ENCODE assay signal across 17 cellular contexts in the genomic region with DNA sequence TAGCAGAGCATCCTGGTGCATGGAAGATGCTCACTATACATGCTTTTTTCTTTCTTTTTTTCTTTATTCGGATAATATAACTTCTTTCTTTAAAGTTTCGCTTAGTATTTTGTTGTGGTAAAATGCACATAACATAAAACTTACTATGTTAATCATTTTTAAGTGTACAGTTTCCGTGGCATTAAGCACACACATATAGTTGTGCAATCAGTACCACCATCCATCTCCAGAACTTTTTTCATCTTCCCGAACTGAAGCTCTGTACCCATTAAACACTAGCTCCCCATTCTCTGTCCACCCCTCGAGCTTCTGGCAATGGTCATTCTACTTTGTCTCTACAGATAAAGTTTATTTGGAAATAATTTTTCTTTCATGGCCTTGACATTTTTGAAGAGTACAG. TPM values are rescaled to one million over a fixed set of nuclear protein-coding genes. Genes with fewer than 3 reads are reported as not detected.
DNase-seq lines count a peak whose midpoint lies in the region; ATAC-seq and TF ChIP-seq lines count a peak whose summit lies in the region.
"Had no signal": no experiment of that assay in that cellular context is flagged by ENCODE, and none has a peak within 500 bp of the region (broad histone marks: within the 10 kb centered on the region; RNA-seq: fewer than 3 reads in every experiment).

No MANE protein-coding gene starts in this region.

- H3K36me3 ChIP-seq in OCI-LY3 (replicated peaks; ENCODE audit: low read depth, low read length) (peaks cover 19% of the 10 kb centered on the region), adrenal gland (replicated peaks in 1 of 2) (peaks cover 0 to 13% of the 10 kb centered on the region in 2 donors), neural progenitor cell (no peaks in the 10 kb centered on the region), GM23338 (ENCODE audit: insufficient read depth) (0 out of 2 replicates have a peak, but pooled peaks cover 9% of the 10 kb centered on the region), gastrocnemius medialis (peaks cover 0 to 16% of the 10 kb centered on the region in 2 donors)

- no peak overlapping the region for H3K27ac ChIP-seq in OCI-LY3 (ENCODE audit: low read length)
- peak overlapping the region in 4 of 5 donors; percentile 51 to 98 (median 94) for H3K27ac ChIP-seq in adrenal gland
- H3K27ac ChIP-seq in neural progenitor cell = no peak overlapping the region
- H3K27ac ChIP-seq in GM23338 (ENCODE audit: low read depth) = no peak overlapping the region
- peak overlapping the region in 1 of 4 donors; percentile 96 for H3K27ac ChIP-seq in gastrocnemius medialis

- POLR2A ChIA-PET in activated CD4-positive, alpha-beta memory T cell treated with anti-CD3 and anti-CD28 coated beads for 36 hours (lab: Charles Lee) = interaction anchor here (2.8 kb wide), 1 partner anchor 43 kb away, joined by 24 read pairs; a partner anchor contains a TSS
- POLR2A ChIA-PET in activated CD4-positive, alpha-beta memory T cell treated with anti-CD3 and anti-CD28 coated beads, Interleukin-2, amount 10 ng/mL, durations not matched to agents 7 days and 5 days (lab: Charles Lee) = interaction anchor here (0.8 to 3.5 kb wide), 7 partner anchors 12 to 97 kb away, joined by 3 to 54 read pairs (median 7); a partner anchor contains a TSS

- H3K27ac Mint-ChIP-seq in activated CD4-positive, alpha-beta memory T cell treated with anti-CD3 and anti-CD28 coated beads for 36 hours = peak overlapping the region; percentile 99
- H3K27ac Mint-ChIP-seq in activated CD4-positive, alpha-beta memory T cell treated with anti-CD3 and anti-CD28 coated beads, Interleukin-2, amount 10 ng/mL, durations not matched to agents 7 days and 5 days = no peak overlapping the region
- H3K27ac Mint-ChIP-seq in neural progenitor cell = no peak overlapping the region
- no peak overlapping the region for H3K27ac Mint-ChIP-seq in GM23338

- H3K9me3 ChIP-seq in OCI-LY3 (ENCODE audit: insufficient read depth, low read length) (no peaks in the 10 kb centered on the region), adrenal gland (replicated peaks in 1 of 3) (no peaks in the 10 kb centered on the region), neural progenitor cell (ENCODE audit: low read depth) (no peaks in the 10 kb centered on the region), gastrocnemius medialis (no peaks in the 10 kb centered on the region)
- H3K9me3 ChIP-seq: spleen had no signal

- H3K4me1 ChIP-seq in OCI-LY3 (ENCODE audit: low read length) = peaks cover 8% of the 10 kb centered on the region
- peaks cover 19 to 52% of the 10 kb centered on the region in 2 donors for H3K4me1 ChIP-seq in adrenal gland (replicated peaks in 1 of 2)
- peaks cover 7% of the 10 kb centered on the region for H3K4me1 ChIP-seq in neural progenitor cell
- peaks cover 5% of the 10 kb centered on the region; the same call in 1 of the 2 replicates for H3K4me1 ChIP-seq in GM23338 (ENCODE audit: insufficient read depth)
- H3K4me1 ChIP-seq in gastrocnemius medialis = peaks cover 7 to 11% of the 10 kb centered on the region in 2 donors

- CTCF ChIA-PET in activated CD4-positive, alpha-beta memory T cell treated with anti-CD3 and anti-CD28 coated beads for 36 hours (lab: Charles Lee) = interaction anchor here (1.4 kb wide), 1 partner anchor 41 kb away, joined by 3 read pairs; no protein-coding TSS in a partner anchor
- CTCF ChIA-PET in activated CD4-positive, alpha-beta memory T cell treated with anti-CD3 and anti-CD28 coated beads, Interleukin-2, amount 10 ng/mL, durations not matched to agents 7 days and 5 days (lab: Charles Lee) = interaction anchor here (0.6 to 3.6 kb wide), 5 partner anchors 36 to 137 kb away, joined by 3 to 29 read pairs (median 3); a partner anchor contains a TSS

- in situ Hi-C loops in gastrocnemius medialis (cut with MboI; ENCODE audit: low sequenced_read_pairs in 4 of 4) = no loop called here

- ATAC-seq in GM23338 (no peak), gastrocnemius medialis (no peak), HG02884 (IDR thresholded peaks at IDR 0.05; ENCODE audit: unreplicated experiment) (no peak)

- no peaks in the 10 kb centered on the region for H3K27me3 Mint-ChIP-seq in activated CD4-positive, alpha-beta memory T cell treated with anti-CD3 and anti-CD28 coated beads for 36 hours
- no peaks in the 10 kb centered on the region for H3K27me3 Mint-ChIP-seq in activated CD4-positive, alpha-beta memory T cell treated with anti-CD3 and anti-CD28 coated beads, Interleukin-2, amount 10 ng/mL, durations not matched to agents 7 days and 5 days
- peaks cover 11% of the 10 kb centered on the region for H3K27me3 Mint-ChIP-seq in neural progenitor cell (ENCODE audit: insufficient read depth, low read depth)
- H3K27me3 Mint-ChIP-seq in GM23338 (ENCODE audit: insufficient read depth, low read depth, poor library complexity) = peaks cover 11% of the 10 kb centered on the region
- H3K27me3 Mint-ChIP-seq: progenitor cell of endocrine pancreas, type B pancreatic cell had no signal

- H3K27me3 ChIP-seq in OCI-LY3 (ENCODE audit: low read depth, low read length) (no peaks in the 10 kb centered on the region), adrenal gland (no peaks in the 10 kb centered on the region), neural progenitor cell (no peaks in the 10 kb centered on the region), GM23338 (ENCODE audit: insufficient read depth) (no peaks in the 10 kb centered on the region), gastrocnemius medialis (no peaks in the 10 kb centered on the region)
- H3K27me3 ChIP-seq: spleen had no signal

- no peak for DNase-seq in activated CD4-positive, alpha-beta memory T cell treated with anti-CD3 and anti-CD28 coated beads for 36 hours
- no peak for DNase-seq in activated CD4-positive, alpha-beta memory T cell treated with anti-CD3 and anti-CD28 coated beads, Interleukin-2, amount 10 ng/mL, durations not matched to agents 7 days and 5 days
- peak in 2 of 7 donors; percentile 26 to 49 for DNase-seq in adrenal gland
- no peak for DNase-seq in neural progenitor cell (ENCODE audit: low spot score)
- DNase-seq in GM23338 (ENCODE audit: low spot score) = no peak
- no peak for DNase-seq in gastrocnemius medialis
- DNase-seq: amygdala; effector CD8-positive, alpha-beta T cell; left cardiac atrium; NCI-H524 treated with DMSO at 0.1 percent for 48 hours had no signal

- H3K9me2 ChIP-seq in GM23338 (ENCODE audit: insufficient read depth) = no peaks in the 10 kb centered on the region

- peak overlapping the region; percentile 99 for H3K4me3 Mint-ChIP-seq in activated CD4-positive, alpha-beta memory T cell treated with anti-CD3 and anti-CD28 coated beads for 36 hours
- no peak overlapping the region for H3K4me3 Mint-ChIP-seq in activated CD4-positive, alpha-beta memory T cell treated with anti-CD3 and anti-CD28 coated beads, Interleukin-2, amount 10 ng/mL, durations not matched to agents 7 days and 5 days
- H3K4me3 Mint-ChIP-seq in neural progenitor cell = peak overlapping the region; percentile 98
- no peak overlapping the region; the same call in 2 of the 3 replicates for H3K4me3 Mint-ChIP-seq in GM23338

- H3K4me2 ChIP-seq in OCI-LY3 (ENCODE audit: low read length) (0 out of 2 replicates have a peak overlapping the region, but pooled peaks have one; percentile 80), neural progenitor cell (no peak overlapping the region), GM23338 (no peak overlapping the region)

- H3K9me3 Mint-ChIP-seq in activated CD4-positive, alpha-beta memory T cell treated with anti-CD3 and anti-CD28 coated beads for 36 hours = no peaks in the 10 kb centered on the region
- H3K9me3 Mint-ChIP-seq in activated CD4-positive, alpha-beta memory T cell treated with anti-CD3 and anti-CD28 coated beads, Interleukin-2, amount 10 ng/mL, durations not matched to agents 7 days and 5 days = no peaks in the 10 kb centered on the region
- H3K9me3 Mint-ChIP-seq in neural progenitor cell = no peaks in the 10 kb centered on the region
- no peaks in the 10 kb centered on the region for H3K9me3 Mint-ChIP-seq in GM23338
- H3K9me3 Mint-ChIP-seq: type B pancreatic cell had no signal

- TF ChIP-seq POLR2A in adrenal gland (IDR thresholded peaks at IDR 0.05) = no peak
- no peak for TF ChIP-seq POLR2A in gastrocnemius medialis (IDR thresholded peaks at IDR 0.05)

- H3K9ac ChIP-seq in OCI-LY3 (ENCODE audit: low read length) = no peak overlapping the region
- no peak overlapping the region for H3K9ac ChIP-seq in neural progenitor cell

- WGBS in adrenal gland, 4 donors = 48 to 52% (median 50%) methylated on average over 5 of the region's 5 CpGs

- H2AFZ ChIP-seq in OCI-LY3 (ENCODE audit: low read depth, low read length) = no peak overlapping the region; the same call in 1 of the 2 replicates
- no peak overlapping the region for H2AFZ ChIP-seq in neural progenitor cell (replicated peaks)
- no peak overlapping the region for H2AFZ ChIP-seq in GM23338

- H3K36me3 Mint-ChIP-seq in activated CD4-positive, alpha-beta memory T cell treated with anti-CD3 and anti-CD28 coated beads for 36 hours = peaks cover 27% of the 10 kb centered on the region
- peaks cover 26% of the 10 kb centered on the region for H3K36me3 Mint-ChIP-seq in activated CD4-positive, alpha-beta memory T cell treated with anti-CD3 and anti-CD28 coated beads, Interleukin-2, amount 10 ng/mL, durations not matched to agents 7 days and 5 days (ENCODE audit: low read depth)
- H3K36me3 Mint-ChIP-seq in neural progenitor cell = peaks cover 19% of the 10 kb centered on the region
- peaks cover 29% of the 10 kb centered on the region for H3K36me3 Mint-ChIP-seq in GM23338 (ENCODE audit: low read depth)

- H3F3A ChIP-seq in neural progenitor cell (ENCODE audit: low read depth) (peaks cover 8% of the 10 kb centered on the region), GM23338 (replicated peaks; ENCODE audit: low read depth) (peaks cover 9% of the 10 kb centered on the region; the same call in 1 of the 2 replicates)

- H3K79me2 ChIP-seq in OCI-LY3 (ENCODE audit: low read length) (peaks cover 39% of the 10 kb centered on the region), neural progenitor cell (ENCODE audit: low read depth) (peaks cover 38% of the 10 kb centered on the region), GM23338 (replicated peaks; ENCODE audit: insufficient read depth) (peaks cover 17% of the 10 kb centered on the region)

- intact Hi-C loops in activated CD4-positive, alpha-beta memory T cell treated with anti-CD3 and anti-CD28 coated beads for 36 hours (cut with micrococcal nuclease) = no loop called here
- intact Hi-C loops in adrenal gland (cut with DNase I) (no loop called here), gastrocnemius medialis (cut with DNase I; ENCODE audit: low total_unique reads) (no loop called here)

- H3K4me3 ChIP-seq in OCI-LY3 (ENCODE audit: low read length) (peak overlapping the region; percentile 92; the same call in 1 of the 2 replicates), adrenal gland (no peak overlapping the region), neural progenitor cell (no peak overlapping the region), GM23338 (no peak overlapping the region), gastrocnemius medialis (no peak overlapping the region)

- H4K20me1 ChIP-seq in OCI-LY3 (ENCODE audit: insufficient read depth, low read length) (peaks cover 9% of the 10 kb centered on the region; the same call in 1 of the 2 replicates), neural progenitor cell (ENCODE audit: low read depth) (peaks cover 19% of the 10 kb centered on the region), GM23338 (replicated peaks; ENCODE audit: insufficient read depth) (peaks cover 4% of the 10 kb centered on the region; the same call in 1 of the 2 replicates)

- TF ChIP-seq CTCF in OCI-LY3 (IDR thresholded peaks at IDR 0.05; ENCODE audit: low read depth, low read length) = no peak
- no peak for TF ChIP-seq CTCF in adrenal gland (IDR thresholded peaks at IDR 0.05)
- TF ChIP-seq CTCF in neural progenitor cell (IDR thresholded peaks at IDR 0.05) = no peak
- no peak for TF ChIP-seq CTCF in GM23338 (conservative IDR thresholded peaks at IDR 0.05; ENCODE audit: low read depth in 2 of 2)
- TF ChIP-seq CTCF in gastrocnemius medialis (IDR thresholded peaks at IDR 0.05 in 4 of 5, conservative IDR thresholded peaks at IDR 0.05 in 1 of 5) = no peak

- peaks cover 24% of the 10 kb centered on the region for H3K4me1 Mint-ChIP-seq in activated CD4-positive, alpha-beta memory T cell treated with anti-CD3 and anti-CD28 coated beads for 36 hours (ENCODE audit: low read depth)
- H3K4me1 Mint-ChIP-seq in activated CD4-positive, alpha-beta memory T cell treated with anti-CD3 and anti-CD28 coated beads, Interleukin-2, amount 10 ng/mL, durations not matched to agents 7 days and 5 days = peaks cover 30% of the 10 kb centered on the region
- H3K4me1 Mint-ChIP-seq in neural progenitor cell = peaks cover 15% of the 10 kb centered on the region
- peaks cover 12% of the 10 kb centered on the region for H3K4me1 Mint-ChIP-seq in GM23338

RNA-seq across cellular contexts. Expression of a gene that starts 1.0 kb away (rescaled TPM):
- 10 to 100 TPM; 25.0 to 27.8 TPM for total RNA-seq in activated CD4-positive, alpha-beta memory T cell treated with anti-CD3 and anti-CD28 coated beads for 36 hours
- total RNA-seq in activated CD4-positive, alpha-beta memory T cell treated with anti-CD3 and anti-CD28 coated beads, Interleukin-2, amount 10 ng/mL, durations not matched to agents 7 days and 5 days = 10 to 100 TPM; 25.4 to 28.6 TPM
- total RNA-seq in adrenal gland = 100 to 1,000 TPM in 2 of 8 donors, 10 to 100 TPM in 6; 47.2 to 116 (median 63.1) TPM
- polyA plus RNA-seq in adrenal gland = 10 to 100 TPM; 31.4 to 69.7 (median 58.2) TPM
- total RNA-seq in neural progenitor cell (ENCODE audit: low replicate concordance) = 32.7 and 42.1 TPM in 2 replicates
- 22.5 and 23.7 TPM in 2 replicates for total RNA-seq in GM23338 (2014; rRNA removed; shearing (Covaris generic))
- 27.9 and 32.0 TPM in 2 replicates for polyA plus RNA-seq in GM23338 (2016; fragmentation: Nextera tagmentation; extraction: Ambion mirVana)
- 10 to 100 TPM; 42.8 to 96.4 (median 67.0) TPM for total RNA-seq in gastrocnemius medialis

RNA-seq across cellular contexts. Expression of a gene that starts 9.4 kb away (rescaled TPM):
- total RNA-seq in activated CD4-positive, alpha-beta memory T cell treated with anti-CD3 and anti-CD28 coated beads for 36 hours = not detected
- total RNA-seq in activated CD4-positive, alpha-beta memory T cell treated with anti-CD3 and anti-CD28 coated beads, Interleukin-2, amount 10 ng/mL, durations not matched to agents 7 days and 5 days = not detected
- 1 to 10 TPM in 5 of 8 donors, under 1 TPM in 2, not detected in 1; 0.43 to 5.9 (median 1.4) TPM for total RNA-seq in adrenal gland
- 100 to 1,000 TPM in 1 of 3 donors, 1 to 10 TPM in 1, under 1 TPM in 1; 0.38 to 108 (median 3.9) TPM for polyA plus RNA-seq in adrenal gland
- total RNA-seq in neural progenitor cell (ENCODE audit: low replicate concordance) = not detected in 2 replicates
- not detected in 2 replicates for total RNA-seq in GM23338 (2014; rRNA removed; shearing (Covaris generic))
- polyA plus RNA-seq in GM23338 (2016; fragmentation: Nextera tagmentation; extraction: Ambion mirVana) = not detected in 2 replicates
- total RNA-seq in gastrocnemius medialis = 10 to 100 TPM in 1 of 4 donors, 1 to 10 TPM in 3; 1.4 to 13.4 (median 3.5) TPM
- total RNA-seq: Daoy, progenitor cell of endocrine pancreas, spleen had no signal
- polyA plus RNA-seq: CD14-positive monocyte had no signal

RNA-seq across cellular contexts. Expression of a gene that starts 13.2 kb away (rescaled TPM):
- total RNA-seq in activated CD4-positive, alpha-beta memory T cell treated with anti-CD3 and anti-CD28 coated beads for 36 hours = 1 to 10 TPM; 1.8 to 1.9 TPM
- total RNA-seq in activated CD4-positive, alpha-beta memory T cell treated with anti-CD3 and anti-CD28 coated beads, Interleukin-2, amount 10 ng/mL, durations not matched to agents 7 days and 5 days = 1 to 10 TPM; 1.7 to 3.0 TPM
- total RNA-seq in adrenal gland (1 to 10 TPM in 6 of 8 donors, under 1 TPM in 2; 0.24 to 3.3 (median 1.5) TPM), neural progenitor cell (ENCODE audit: low replicate concordance) (0.56 TPM in 1 of 2 replicates, not detected in the other), gastrocnemius medialis (1 to 10 TPM in 1 of 4 donors, under 1 TPM in 2, not detected in 1; 0.20 to 1.5 (median 0.64) TPM)
- polyA plus RNA-seq in adrenal gland (1 to 10 TPM in 2 of 3 donors, under 1 TPM in 1; 0.51 to 4.3 (median 2.3) TPM), GM23338 (2016; fragmentation: Nextera tagmentation; extraction: Ambion mirVana) (1.0 and 1.1 TPM in 2 replicates)
- 3.4 and 4.3 TPM in 2 replicates for total RNA-seq in GM23338 (2014; rRNA removed; shearing (Covaris generic))
- polyA plus RNA-seq: CD14-positive monocyte had no signal

RNA-seq across cellular contexts. Expression of a gene that starts 27.5 kb away (rescaled TPM):
- total RNA-seq in activated CD4-positive, alpha-beta memory T cell treated with anti-CD3 and anti-CD28 coated beads for 36 hours = under 1 TPM; 0.40 to 0.46 TPM
- under 1 TPM; 0.23 to 0.45 TPM for total RNA-seq in activated CD4-positive, alpha-beta memory T cell treated with anti-CD3 and anti-CD28 coated beads, Interleukin-2, amount 10 ng/mL, durations not matched to agents 7 days and 5 days
- total RNA-seq in adrenal gland (100 to 1,000 TPM in 2 of 8 donors, 10 to 100 TPM in 6; 39.1 to 141 (median 90.4) TPM), neural progenitor cell (ENCODE audit: low replicate concordance) (3.1 and 6.5 TPM in 2 replicates), gastrocnemius medialis (10 to 100 TPM; 14.8 to 67.3 (median 47.2) TPM)
- polyA plus RNA-seq in adrenal gland (100 to 1,000 TPM in 2 of 3 donors, 10 to 100 TPM in 1; 20.5 to 283 (median 208) TPM), GM23338 (2016; fragmentation: Nextera tagmentation; extraction: Ambion mirVana) (8.4 and 10.2 TPM in 2 replicates)
- total RNA-seq in GM23338 (2014; rRNA removed; shearing (Covaris generic)) = 12.6 and 15.0 TPM in 2 replicates

RNA-seq across cellular contexts. Expression of a gene that starts 44.2 kb away (rescaled TPM):
- total RNA-seq in activated CD4-positive, alpha-beta memory T cell treated with anti-CD3 and anti-CD28 coated beads for 36 hours = 10 to 100 TPM; 14.1 to 16.1 TPM
- total RNA-seq in activated CD4-positive, alpha-beta memory T cell treated with anti-CD3 and anti-CD28 coated beads, Interleukin-2, amount 10 ng/mL, durations not matched to agents 7 days and 5 days = 10 to 100 TPM; 15.9 to 17.1 TPM
- total RNA-seq in adrenal gland (10 to 100 TPM; 28.8 to 95.4 (median 44.9) TPM), neural progenitor cell (ENCODE audit: low replicate concordance) (14.1 and 28.7 TPM in 2 replicates), gastrocnemius medialis (10 to 100 TPM; 31.6 to 42.3 (median 37.1) TPM)
- polyA plus RNA-seq in adrenal gland (100 to 1,000 TPM in 1 of 3 donors, 10 to 100 TPM in 2; 30.2 to 137 (median 66.3) TPM), GM23338 (2016; fragmentation: Nextera tagmentation; extraction: Ambion mirVana) (13.1 and 14.3 TPM in 2 replicates)
- 8.4 and 11.5 TPM in 2 replicates for total RNA-seq in GM23338 (2014; rRNA removed; shearing (Covaris generic))

Comparison
In these comparisons a context has a peak if more than half of its experiments do, and no peak if none do; other contexts are left out.
1. H3K4me3 Mint-ChIP-seq: peak in activated CD4-positive, alpha-beta memory T cell treated with anti-CD3 and anti-CD28 coated beads for 36 hours (single experiment) and neural progenitor cell (single experiment); none in activated CD4-positive, alpha-beta memory T cell treated with anti-CD3 and anti-CD28 coated beads, Interleukin-2, amount 10 ng/mL, durations not matched to agents 7 days and 5 days (single experiment) and GM23338 (single experiment).
2. H3K27ac ChIP-seq: peak in adrenal gland (4 of 5); none in OCI-LY3 (single experiment), neural progenitor cell (single experiment) and GM23338 (single experiment).